In the genomic region with DNA sequence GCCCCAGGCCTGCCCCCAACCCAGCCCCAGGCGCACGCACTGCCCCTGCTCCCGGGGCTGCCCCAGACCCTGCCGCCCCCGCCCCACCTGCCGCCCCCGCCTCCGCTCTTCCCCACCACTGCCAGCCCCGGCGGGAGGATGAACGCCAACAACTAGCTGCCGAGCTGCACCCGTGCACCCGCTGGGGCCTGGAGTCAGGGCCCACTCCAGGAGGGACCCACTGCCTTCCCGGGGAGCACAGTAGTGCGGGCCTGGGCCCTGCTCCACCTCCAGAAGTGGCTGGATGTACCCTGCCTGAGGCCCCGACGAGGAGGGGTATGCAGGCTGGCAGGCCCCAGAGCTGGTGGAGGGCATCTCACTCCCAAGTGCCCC, we compare ENCODE assay signal across 25 cellular contexts. TPM values are rescaled to one million over a fixed set of nuclear protein-coding genes. Genes with fewer than 3 reads are reported as not detected.
"Had no signal": no experiment of that assay in that cellular context is flagged by ENCODE, and none has a peak within 500 bp of the region (broad histone marks: within the 10 kb centered on the region; RNA-seq: fewer than 3 reads in every experiment).

No MANE protein-coding gene starts in this region.

- H3K27me3 ChIP-seq: colonic mucosa, esophagus muscularis mucosa, pancreas, tibial nerve had no signal

- H3K36me3 Mint-ChIP-seq: activated naive CD8-positive, alpha-beta T cell treated with anti-CD3 and anti-CD28 coated beads, Interleukin-2, amount 10 ng/mL, durations not matched to agents 7 days and 5 days had no signal

- ATAC-seq: activated CD8-positive, alpha-beta T cell treated with anti-CD3 and anti-CD28 coated beads, Interleukin-2, amount 10 ng/mL, durations not matched to agents 7 days and 5 days; activated T-helper 17 cell treated with anti-CD3 and anti-CD28 coated beads, Interleukin-2, amount 50 U/mL, for 72 hours; left cardiac atrium; pancreas; right cardiac atrium had no signal

- H3K27ac ChIP-seq: colonic mucosa, esophagus muscularis mucosa, pancreas had no signal

- H3K9me3 Mint-ChIP-seq: activated naive CD4-positive, alpha-beta T cell treated with anti-CD3 and anti-CD28 coated beads for 36 hours; activated T-cell treated with anti-CD3 and anti-CD28 coated beads, Interleukin-2, amount 50 U/mL, for 24 hours; activated T-helper 17 cell treated with anti-CD3 and anti-CD28 coated beads, Interleukin-2, amount 50 U/mL, for 72 hours; nephron; stimulated activated naive CD8-positive, alpha-beta T cell treated with anti-CD3 and anti-CD28 coated beads, Interleukin-15, Interleukin-2, amounts not matched to agents 100 ng/mL and 50 ng/mL, for 24 hours had no signal

- H3K4me1 ChIP-seq: colonic mucosa, pancreas had no signal

- H3K4me3 ChIP-seq: colonic mucosa, pancreas, tibial nerve had no signal

- FAIRE-seq: bronchial epithelial cell, frontal cortex, islet of Langerhans, pancreas had no signal

- H3K4me3 Mint-ChIP-seq: activated CD8-positive, alpha-beta T cell treated with anti-CD3 and anti-CD28 coated beads, Interleukin-2, amount 10 ng/mL, durations not matched to agents 7 days and 5 days; activated naive CD4-positive, alpha-beta T cell treated with anti-CD3 and anti-CD28 coated beads for 36 hours; activated naive CD8-positive, alpha-beta T cell treated with anti-CD3 and anti-CD28 coated beads, Interleukin-2, amount 10 ng/mL, durations not matched to agents 7 days and 5 days; activated T-cell treated with anti-CD3 and anti-CD28 coated beads, Interleukin-2, amount 50 U/mL, for 24 hours; activated T-helper 17 cell treated with anti-CD3 and anti-CD28 coated beads, Interleukin-2, amount 50 U/mL, for 72 hours; nephron; stimulated activated naive CD8-positive, alpha-beta T cell treated with anti-CD3 and anti-CD28 coated beads, Interleukin-15, Interleukin-2, amounts not matched to agents 100 ng/mL and 50 ng/mL, for 24 hours had no signal

- H3K27me3 Mint-ChIP-seq: activated naive CD8-positive, alpha-beta T cell treated with anti-CD3 and anti-CD28 coated beads, Interleukin-2, amount 10 ng/mL, durations not matched to agents 7 days and 5 days; activated T-cell treated with anti-CD3 and anti-CD28 coated beads, Interleukin-2, amount 50 U/mL, for 24 hours; activated T-helper 17 cell treated with anti-CD3 and anti-CD28 coated beads, Interleukin-2, amount 50 U/mL, for 72 hours; stimulated activated naive CD8-positive, alpha-beta T cell treated with anti-CD3 and anti-CD28 coated beads, Interleukin-15, Interleukin-2, amounts not matched to agents 100 ng/mL and 50 ng/mL, for 24 hours had no signal

- H3K9me3 ChIP-seq: colonic mucosa, esophagus muscularis mucosa, pancreas, tibial nerve had no signal

- H3K27ac Mint-ChIP-seq: activated CD8-positive, alpha-beta T cell treated with anti-CD3 and anti-CD28 coated beads, Interleukin-2, amount 10 ng/mL, durations not matched to agents 7 days and 5 days; activated naive CD4-positive, alpha-beta T cell treated with anti-CD3 and anti-CD28 coated beads for 36 hours; activated naive CD8-positive, alpha-beta T cell treated with anti-CD3 and anti-CD28 coated beads, Interleukin-2, amount 10 ng/mL, durations not matched to agents 7 days and 5 days; activated T-cell treated with anti-CD3 and anti-CD28 coated beads, Interleukin-2, amount 50 U/mL, for 24 hours; activated T-helper 17 cell treated with anti-CD3 and anti-CD28 coated beads, Interleukin-2, amount 50 U/mL, for 72 hours; nephron; stimulated activated naive CD8-positive, alpha-beta T cell treated with anti-CD3 and anti-CD28 coated beads, Interleukin-15, Interleukin-2, amounts not matched to agents 100 ng/mL and 50 ng/mL, for 24 hours had no signal

- H3K4me1 Mint-ChIP-seq: activated naive CD8-positive, alpha-beta T cell treated with anti-CD3 and anti-CD28 coated beads, Interleukin-2, amount 10 ng/mL, durations not matched to agents 7 days and 5 days; activated T-helper 17 cell treated with anti-CD3 and anti-CD28 coated beads, Interleukin-2, amount 50 U/mL, for 72 hours had no signal

- H3K36me3 ChIP-seq: colonic mucosa, pancreas had no signal

- DNase-seq: activated CD4-positive, alpha-beta T cell treated with anti-CD3 and anti-CD28 coated beads for 48 hours; activated CD4-positive, CD25-positive, alpha-beta regulatory T cell; activated CD8-positive, alpha-beta T cell treated with anti-CD3 and anti-CD28 coated beads, Interleukin-2, amount 10 ng/mL, durations not matched to agents 7 days and 5 days; activated naive CD4-positive, alpha-beta T cell treated with anti-CD3 and anti-CD28 coated beads for 36 hours; activated naive CD8-positive, alpha-beta T cell treated with anti-CD3 and anti-CD28 coated beads, Interleukin-2, amount 10 ng/mL, durations not matched to agents 7 days and 5 days; amniotic stem cell; colonic mucosa; hypothalamus; left cardiac atrium; stimulated activated CD4-positive, alpha-beta T cell treated with anti-CD3 and anti-CD28 coated beads, Interleukin-4, amount 100 ng/mL, for 24 hours; T-helper 9 cell had no signal

RNA-seq across cellular contexts. Expression of a gene that starts 20.9 kb away (rescaled TPM):
- total RNA-seq: activated CD8-positive, alpha-beta T cell treated with anti-CD3 and anti-CD28 coated beads, Interleukin-2, amount 10 ng/mL, durations not matched to agents 7 days and 5 days; activated naive CD4-positive, alpha-beta T cell treated with anti-CD3 and anti-CD28 coated beads for 36 hours; activated naive CD8-positive, alpha-beta T cell treated with anti-CD3 and anti-CD28 coated beads, Interleukin-2, amount 10 ng/mL, durations not matched to agents 7 days and 5 days; activated T-helper 17 cell treated with anti-CD3 and anti-CD28 coated beads, Interleukin-2, amount 50 U/mL, for 72 hours; bronchial epithelial cell; colonic mucosa; liver; pancreas; pulmonary artery endothelial cell; T-helper 1 cell treated with Interleukin-12 subunit alpha and Interleukin-12 subunit beta and Interleukin-4 antibody, amounts not matched to agents 30 ng/mL and 1 ng/mL, for 36 hours had no signal
- polyA plus RNA-seq: liver had no signal

RNA-seq across cellular contexts. Expression of a gene that starts 38.2 kb away (rescaled TPM):
- total RNA-seq: activated CD8-positive, alpha-beta T cell treated with anti-CD3 and anti-CD28 coated beads, Interleukin-2, amount 10 ng/mL, durations not matched to agents 7 days and 5 days; activated naive CD4-positive, alpha-beta T cell treated with anti-CD3 and anti-CD28 coated beads for 36 hours; activated naive CD8-positive, alpha-beta T cell treated with anti-CD3 and anti-CD28 coated beads, Interleukin-2, amount 10 ng/mL, durations not matched to agents 7 days and 5 days; activated T-helper 17 cell treated with anti-CD3 and anti-CD28 coated beads, Interleukin-2, amount 50 U/mL, for 72 hours; bronchial epithelial cell; frontal cortex; pulmonary artery endothelial cell; T-helper 1 cell treated with Interleukin-12 subunit alpha and Interleukin-12 subunit beta and Interleukin-4 antibody, amounts not matched to agents 30 ng/mL and 1 ng/mL, for 36 hours had no signal
- polyA plus RNA-seq: liver had no signal
